In the genomic region with DNA sequence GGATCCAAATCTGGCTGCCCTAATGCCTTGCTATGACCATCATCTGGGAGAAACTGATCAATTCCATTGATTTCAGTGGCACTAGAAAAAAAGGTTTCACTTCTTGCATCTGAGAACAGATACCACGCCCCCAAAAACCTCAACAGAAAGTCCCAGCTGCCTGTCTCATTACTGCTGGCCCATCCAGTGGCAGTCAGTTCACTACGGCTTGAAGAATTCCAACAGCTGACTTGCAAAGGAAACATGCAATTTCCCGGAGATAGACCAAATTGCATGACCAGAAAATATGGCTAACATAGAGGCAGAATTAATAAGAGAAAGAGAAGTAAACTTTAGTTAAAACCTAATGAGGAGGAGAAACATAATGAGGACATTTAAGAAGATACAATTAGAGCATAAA, we compare ENCODE assay signal across 9 cellular contexts. TPM values are rescaled to one million over a fixed set of nuclear protein-coding genes. Genes with fewer than 3 reads are reported as not detected.
DNase-seq lines count a peak whose midpoint lies in the region; ATAC-seq and TF ChIP-seq lines count a peak whose summit lies in the region.
"Had no signal": no experiment of that assay in that cellular context is flagged by ENCODE, and none has a peak within 500 bp of the region (broad histone marks: within the 10 kb centered on the region; RNA-seq: fewer than 3 reads in every experiment).

No MANE protein-coding gene starts in this region.

- H3K9me3 Mint-ChIP-seq in mesothelial cell of epicardium, result no peaks in the 10 kb centered on the region

- ATAC-seq in GM21360 (IDR thresholded peaks at IDR 0.05; ENCODE audit: unreplicated experiment) (peak; percentile 85), HG03521 (IDR thresholded peaks at IDR 0.05; ENCODE audit: unreplicated experiment) (peak; percentile 72)

- no peaks in the 10 kb centered on the region for H3K36me3 Mint-ChIP-seq in mesothelial cell of epicardium

- H3K27me3 Mint-ChIP-seq in mesothelial cell of epicardium (ENCODE audit: low read depth), result no peaks in the 10 kb centered on the region

- H3K4me1 Mint-ChIP-seq in mesothelial cell of epicardium, result no peaks in the 10 kb centered on the region

- H3K4me3 Mint-ChIP-seq in mesothelial cell of epicardium, result no peak overlapping the region

- TF ChIP-seq CTCF in mesothelial cell of epicardium (IDR thresholded peaks at IDR 0.05; ENCODE audit: unreplicated experiment), result no peak

- DNase-seq in GM03348 (ENCODE audit: low spot score) (peak; percentile 74), fibroblast of gingiva (ENCODE audit: low read depth) (peak; percentile 50), NOMO-1 treated with DMSO at 0.1 percent for 48 hours (lab: John Stamatoyannopoulos, UW; ENCODE audit: unreplicated experiment) (no peak), mesothelial cell of epicardium (ENCODE audit: low spot score in 2 of 2, unreplicated experiment in 2 of 2) (no peak), NCI-H82 treated with DMSO at 0.1 percent for 48 hours (lab: John Stamatoyannopoulos, UW; ENCODE audit: unreplicated experiment) (no peak), C1 segment of cervical spinal cord (lab: John Stamatoyannopoulos, UW) (no peak)
- DNase-seq: NCI-H748 treated with DMSO at 0.1 percent for 48 hours had no signal

- no peak overlapping the region for H3K27ac Mint-ChIP-seq in mesothelial cell of epicardium

RNA-seq across cellular contexts. Expression of gene UGCG, which starts 48.6 kb away (rescaled TPM):
- 27.0 to 29.8 TPM (median 27.4 TPM) in 3 replicates for total RNA-seq in mesothelial cell of epicardium

Comparison
In these comparisons a context has a peak if more than half of its experiments do, and no peak if none do; other contexts are left out.
1. DNase-seq: peak in GM03348 (single experiment) and fibroblast of gingiva (single experiment); none in NOMO-1 treated with DMSO at 0.1 percent for 48 hours (single experiment), mesothelial cell of epicardium (0 of 2), NCI-H82 treated with DMSO at 0.1 percent for 48 hours (single experiment) and C1 segment of cervical spinal cord (0 of 14).